ENCODE assay signal across 16 cellular contexts in the genomic region with DNA sequence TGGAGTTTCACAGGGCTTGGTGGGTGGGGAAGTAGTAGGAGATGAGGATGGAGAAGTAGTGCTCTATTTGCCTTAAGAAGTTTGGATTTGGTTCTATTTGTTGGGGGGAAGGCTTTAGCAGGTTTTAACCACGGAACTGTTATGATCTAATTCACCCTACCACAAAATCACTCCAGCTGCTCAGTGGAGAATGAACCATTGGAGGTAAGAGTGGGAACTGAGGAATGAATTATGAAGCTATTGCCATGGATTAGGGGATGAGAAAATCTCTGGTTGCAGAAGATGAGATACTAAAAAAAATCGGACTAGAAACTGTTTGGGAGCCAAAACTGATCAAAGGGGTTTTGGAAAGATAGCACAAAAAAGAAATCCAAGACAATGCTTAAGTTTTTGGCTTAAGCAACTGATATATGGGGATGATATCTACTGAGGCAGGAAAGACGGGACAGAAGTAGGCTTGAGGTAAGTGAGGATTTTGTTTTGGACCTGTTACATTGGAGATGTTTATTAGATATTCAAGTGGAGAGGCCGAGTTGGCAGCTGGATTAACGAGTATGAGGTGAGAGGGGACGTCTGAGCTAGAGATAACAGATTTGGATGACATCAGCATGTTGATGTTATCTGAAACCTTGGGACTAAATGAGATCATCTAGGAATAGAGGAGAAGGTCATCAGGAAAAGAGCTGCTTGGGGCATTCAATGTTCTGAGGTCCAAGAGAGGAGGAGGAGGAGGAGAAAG.
DNase-seq lines count a peak whose midpoint lies in the region; ATAC-seq and TF ChIP-seq lines count a peak whose summit lies in the region.
"Had no signal": no experiment of that assay in that cellular context is flagged by ENCODE, and none has a peak within 500 bp of the region (broad histone marks: within the 10 kb centered on the region; RNA-seq: fewer than 3 reads in every experiment).

No MANE protein-coding gene starts in this region.

- H3K27me3 ChIP-seq in foreskin keratinocyte: no peaks in the 10 kb centered on the region

- H3K4me1 ChIP-seq in foreskin keratinocyte: no peaks in the 10 kb centered on the region

- peak; percentile 9 for ATAC-seq in foreskin keratinocyte
- ATAC-seq: stimulated activated naive CD8-positive, alpha-beta T cell treated with anti-CD3 and anti-CD28 coated beads, Interleukin-15, amount 100 ng/mL, for 72 hours; T-cell had no signal

- H3K27ac ChIP-seq in foreskin keratinocyte: no peak overlapping the region
- H3K27ac ChIP-seq: epithelial cell of prostate had no signal

- DNase-seq in A172 (ENCODE audit: low spot score) (peak; percentile 16), DMS53 treated with DMSO at 0.1 percent for 48 hours (lab: John Stamatoyannopoulos, UW; ENCODE audit: unreplicated experiment) (peak; percentile 88), NCI-H226 (peak; percentile 92), foreskin keratinocyte (peak in 1 of 2 donors; percentile 8), D341Med (ENCODE audit: low spot score) (no peak), dedifferentiated amniotic fluid mesenchymal stem cell (ENCODE audit: extremely low spot score) (no peak), midbrain (lab: John Stamatoyannopoulos, UW) (no peak), GOT3 (lab: John Stamatoyannopoulos, UW) (no peak)
- DNase-seq: activated B cell treated with CpG ODN at 0.5 μM for 24 hours; amygdala; KBM-7; kidney; NCI-H1417 treated with DMSO at 0.1 percent for 48 hours; stimulated activated naive CD8-positive, alpha-beta T cell treated with anti-CD3 and anti-CD28 coated beads, Interleukin-15, amount 100 ng/mL, for 72 hours; T-cell had no signal

- TF ChIP-seq CTCF in foreskin keratinocyte (conservative IDR thresholded peaks at IDR 0.05): no peak

Comparison
In these comparisons a context has a peak if more than half of its experiments do, and no peak if none do; other contexts are left out.
1. DNase-seq: peak in A172 (single experiment), DMS53 treated with DMSO at 0.1 percent for 48 hours (single experiment) and NCI-H226 (single experiment); none in D341Med (single experiment), dedifferentiated amniotic fluid mesenchymal stem cell (single experiment), midbrain (single experiment) and GOT3 (single experiment).